8 cellular contexts compared by ENCODE assay signal in genomic region chr6:43093361-43094289, GRCh38. TPM values are rescaled to one million over a fixed set of nuclear protein-coding genes. Genes with fewer than 3 reads are reported as not detected.
DNase-seq lines count a peak whose midpoint lies in the region; ATAC-seq, FAIRE-seq and TF ChIP-seq lines count a peak whose summit lies in the region.

No MANE protein-coding gene starts in this region.

- peak overlapping the region; percentile 67 for H3K27ac ChIP-seq in astrocyte (ENCODE audit: low read depth, low read length)

- H3K36me3 ChIP-seq in HAP-1 (replicated peaks) (no peaks in the 10 kb centered on the region), astrocyte (ENCODE audit: insufficient read depth, low read length) (no peaks in the 10 kb centered on the region)

- H3K27ac Mint-ChIP-seq in astrocyte (ENCODE audit: unreplicated experiment) (peak overlapping the region; percentile 66), immature natural killer cell (peak overlapping the region in 5 of 6 donors; percentile 3 to 68 (median 38))
- H3K27ac Mint-ChIP-seq in stimulated activated effector memory CD8-positive, alpha-beta T cell treated with anti-CD3 and anti-CD28 coated beads, Interleukin-12 subunit alpha, Interleukin-12 subunit beta, amount 100 ng/mL, for 72 hours, result no peak overlapping the region

- in situ Hi-C loops in HAP-1 (cut with MboI; ENCODE audit: low sequenced_read_pairs), result no loop called here

- H4K20me1 ChIP-seq in astrocyte (ENCODE audit: insufficient read depth, low read length), result peaks cover 77% of the 10 kb centered on the region

- H3K27me3 Mint-ChIP-seq in astrocyte (ENCODE audit: low read depth, unreplicated experiment), result no peaks in the 10 kb centered on the region
- H3K27me3 Mint-ChIP-seq in immature natural killer cell (ENCODE audit: low read depth in 3 of 3), result peaks cover 1 to 2% (median 1%) of the 10 kb centered on the region in 3 donors

- H3K9ac ChIP-seq in astrocyte (ENCODE audit: low read length), result peak overlapping the region; percentile 71

- H3K4me3 Mint-ChIP-seq in astrocyte (ENCODE audit: unreplicated experiment) (peak overlapping the region; percentile 40), immature natural killer cell (peak overlapping the region; percentile 40 to 77 (median 60))
- H3K4me3 Mint-ChIP-seq in stimulated activated effector memory CD8-positive, alpha-beta T cell treated with anti-CD3 and anti-CD28 coated beads, Interleukin-12 subunit alpha, Interleukin-12 subunit beta, amount 100 ng/mL, for 72 hours, result peak overlapping the region; percentile 12

- H3K4me1 Mint-ChIP-seq in astrocyte (ENCODE audit: low read depth, unreplicated experiment) (peaks cover 80% of the 10 kb centered on the region), immature natural killer cell (peaks cover 3 to 17% of the 10 kb centered on the region in 2 donors)
- H3K4me1 Mint-ChIP-seq in stimulated activated effector memory CD8-positive, alpha-beta T cell treated with anti-CD3 and anti-CD28 coated beads, Interleukin-12 subunit alpha, Interleukin-12 subunit beta, amount 100 ng/mL, for 72 hours, result peaks cover 18% of the 10 kb centered on the region

- H3K4me3 ChIP-seq in HAP-1, result peak overlapping the region; percentile 12
- H3K4me3 ChIP-seq in astrocyte (ENCODE audit: insufficient read depth, low read depth, low read length), result peak overlapping the region; percentile 38

- H3K36me3 Mint-ChIP-seq in astrocyte (ENCODE audit: low read depth, unreplicated experiment) (peaks cover 2% of the 10 kb centered on the region), immature natural killer cell (no peaks in the 10 kb centered on the region)
- no peaks in the 10 kb centered on the region for H3K36me3 Mint-ChIP-seq in stimulated activated effector memory CD8-positive, alpha-beta T cell treated with anti-CD3 and anti-CD28 coated beads, Interleukin-12 subunit alpha, Interleukin-12 subunit beta, amount 100 ng/mL, for 72 hours

- H3K4me2 ChIP-seq in astrocyte (ENCODE audit: low read length), result peak overlapping the region; percentile 87

- H3K27me3 ChIP-seq in HAP-1 (ENCODE audit: low read depth) (no peaks in the 10 kb centered on the region), astrocyte (ENCODE audit: insufficient read depth, low read length) (no peaks in the 10 kb centered on the region)

- no peak for FAIRE-seq in astrocyte (lab: Jason Lieb, UNC)

- no peaks in the 10 kb centered on the region for H3K9me3 Mint-ChIP-seq in astrocyte (ENCODE audit: unreplicated experiment)
- no peaks in the 10 kb centered on the region for H3K9me3 Mint-ChIP-seq in immature natural killer cell
- no peaks in the 10 kb centered on the region for H3K9me3 Mint-ChIP-seq in stimulated activated effector memory CD8-positive, alpha-beta T cell treated with anti-CD3 and anti-CD28 coated beads, Interleukin-12 subunit alpha, Interleukin-12 subunit beta, amount 100 ng/mL, for 72 hours

- no peak for TF ChIP-seq CTCF in astrocyte (IDR thresholded peaks at IDR 0.05; ENCODE audit: insufficient read depth, low read depth, low read length)

- H3K9me3 ChIP-seq in HAP-1, result no peaks in the 10 kb centered on the region
- H3K9me3 ChIP-seq in astrocyte (ENCODE audit: insufficient read depth, low read depth, low read length), result no peaks in the 10 kb centered on the region

- H2AFZ ChIP-seq in astrocyte (ENCODE audit: low read depth, low read length), result peak overlapping the region; percentile 20

- DNase-seq in HAP-1 (ENCODE audit: low spot score in 2 of 2) (peak; percentile 67), astrocyte (ENCODE audit: low read depth) (peak; percentile 92), immature natural killer cell (peak in 1 of 3 donors; percentile 25)
- DNase-seq in stimulated activated effector memory CD8-positive, alpha-beta T cell treated with anti-CD3 and anti-CD28 coated beads, Interleukin-12 subunit alpha, Interleukin-12 subunit beta, amount 100 ng/mL, for 72 hours (ENCODE audit: low spot score in 2 of 2), result no peak

- H3K4me1 ChIP-seq in HAP-1 (peaks cover 28% of the 10 kb centered on the region), astrocyte (ENCODE audit: insufficient read depth, low read length) (peaks cover 64% of the 10 kb centered on the region)

- peaks cover 94% of the 10 kb centered on the region for H3K79me2 ChIP-seq in astrocyte (ENCODE audit: insufficient read depth, low read length)

- no peak for ATAC-seq in stimulated activated effector memory CD8-positive, alpha-beta T cell treated with anti-CD3 and anti-CD28 coated beads, Interleukin-12 subunit alpha, Interleukin-12 subunit beta, amount 100 ng/mL, for 72 hours
- ATAC-seq in HG03175 (IDR thresholded peaks at IDR 0.05; ENCODE audit: unreplicated experiment), result no peak
- ATAC-seq in GM21367 (IDR thresholded peaks at IDR 0.05; ENCODE audit: unreplicated experiment), result no peak
- no peak for ATAC-seq in GM18907 (IDR thresholded peaks at IDR 0.05; ENCODE audit: unreplicated experiment)
- ATAC-seq in HG02571 (IDR thresholded peaks at IDR 0.05; ENCODE audit: unreplicated experiment), result no peak

RNA-seq across cellular contexts. Expression of gene PTK7, which starts 17.5 kb away (rescaled TPM):
- 506 and 728 TPM in 2 replicates for total RNA-seq in astrocyte
- 1 to 10 TPM in 2 of 3 donors, not detected in 1; 1.1 TPM for polyA plus RNA-seq in immature natural killer cell

RNA-seq across cellular contexts. Expression of gene KLC4, which starts 34.2 kb away (rescaled TPM):
- total RNA-seq in astrocyte, result 34.1 and 35.4 TPM in 2 replicates
- polyA plus RNA-seq in immature natural killer cell, result 10 to 100 TPM in 2 of 3 donors, 1 to 10 TPM in 1; 9.1 to 14.4 (median 11.0) TPM

RNA-seq across cellular contexts. Expression of gene MRPL2, which starts 34.4 kb away (rescaled TPM):
- total RNA-seq in astrocyte, result 47.4 and 59.7 TPM in 2 replicates
- polyA plus RNA-seq in immature natural killer cell, result 10 to 100 TPM; 37.5 to 60.8 (median 54.0) TPM

RNA-seq across cellular contexts. Expression of gene CUL7, which starts 40.0 kb away (rescaled TPM):
- total RNA-seq in astrocyte, result 21.2 and 26.3 TPM in 2 replicates
- 1 to 10 TPM in 2 of 3 donors, under 1 TPM in 1; 0.90 to 3.4 (median 1.3) TPM for polyA plus RNA-seq in immature natural killer cell

Comparison
In these comparisons a context has a peak if more than half of its experiments do, and no peak if none do; other contexts are left out.
1. DNase-seq: peak in HAP-1 (2 of 2) and astrocyte (single experiment); none in stimulated activated effector memory CD8-positive, alpha-beta T cell treated with anti-CD3 and anti-CD28 coated beads, Interleukin-12 subunit alpha, Interleukin-12 subunit beta, amount 100 ng/mL, for 72 hours (0 of 2).
2. Peak in every context shown above with its lines, with median percentiles within 50 percentile points of each other: H3K4me3 Mint-ChIP-seq.